In the genomic region with DNA sequence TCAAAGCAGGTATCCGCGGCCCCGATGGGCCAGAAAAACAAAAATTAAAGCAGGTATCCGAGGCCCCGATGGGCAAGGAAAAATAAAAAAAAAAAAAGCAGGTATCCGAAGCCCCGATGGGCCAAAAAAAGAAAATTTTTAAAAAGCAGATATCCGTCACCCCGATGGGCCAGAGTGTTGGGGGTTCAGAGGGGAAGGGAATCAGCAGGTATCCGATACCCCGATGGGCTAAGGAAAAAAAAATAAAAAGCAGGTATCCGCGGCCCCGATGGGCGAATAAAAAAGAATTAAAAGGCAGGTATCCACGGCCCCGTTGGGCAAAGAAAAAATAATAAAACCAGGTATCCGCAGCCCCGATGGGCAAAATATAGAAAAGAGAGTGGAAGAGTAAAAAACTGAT, we compare ENCODE assay signal across 17 cellular contexts. TPM values are rescaled to one million over a fixed set of nuclear protein-coding genes. Genes with fewer than 3 reads are reported as not detected.
DNase-seq lines count a peak whose midpoint lies in the region; ATAC-seq, FAIRE-seq and TF ChIP-seq lines count a peak whose summit lies in the region.
"Had no signal": no experiment of that assay in that cellular context is flagged by ENCODE, and none has a peak within 500 bp of the region (broad histone marks: within the 10 kb centered on the region; RNA-seq: fewer than 3 reads in every experiment).

No MANE protein-coding gene starts in this region.

- intact Hi-C loops in HepG2 (cut with micrococcal nuclease; ENCODE audit: unreplicated experiment), result no loop called here
- intact Hi-C loops in mammary epithelial cell (cut with micrococcal nuclease), result no loop called here

- TF ChIP-seq EP300 in HepG2 (IDR thresholded peaks at IDR 0.05; ENCODE audit: low read depth in 2 of 2, low read length in 2 of 2) (no peak), HepG2 (CRISPR knock-in tag; IDR thresholded peaks at IDR 0.05; ENCODE audit: borderline replicate concordance) (no peak)

- H3K9me3 ChIP-seq in liver (ENCODE audit: control insufficient read depth in 4 of 4, low read length in 3 of 4) (no peaks in the 10 kb centered on the region), HepG2 (ENCODE audit: low read length) (no peaks in the 10 kb centered on the region), mammary epithelial cell (replicated peaks; ENCODE audit: insufficient read depth, low read length) (no peaks in the 10 kb centered on the region), muscle layer of colon (ENCODE audit: low read length) (no peaks in the 10 kb centered on the region), WERI-Rb-1 (ENCODE audit: severe bottlenecking) (peaks cover 6% of the 10 kb centered on the region)
- H3K9me3 ChIP-seq: A549, body of pancreas, neutrophil had no signal

- FAIRE-seq in HepG2 (lab: Jason Lieb, UNC), result no peak
- FAIRE-seq: A549 had no signal

- TF ChIP-seq RAD21 in liver (IDR thresholded peaks at IDR 0.05) (no peak), HepG2 (CRISPR knock-in tag; IDR thresholded peaks at IDR 0.05) (no peak)

- H3K4me1 ChIP-seq in liver (ENCODE audit: control insufficient read depth in 4 of 4, insufficient read depth in 4 of 4, low read length in 3 of 4) (peaks cover 0 to 28% (median 24%) of the 10 kb centered on the region in 4 donors), HepG2 (ENCODE audit: insufficient read depth, low read length) (no peaks in the 10 kb centered on the region), mammary epithelial cell (ENCODE audit: insufficient read depth, low read length) (no peaks in the 10 kb centered on the region), muscle layer of colon (ENCODE audit: insufficient read depth, low read length) (peaks cover 18% of the 10 kb centered on the region)
- H3K4me1 ChIP-seq: A549, body of pancreas had no signal

- ATAC-seq in HepG2 (no peak), GM18520 (IDR thresholded peaks at IDR 0.05; ENCODE audit: unreplicated experiment) (no peak)
- ATAC-seq: A549, body of pancreas had no signal

- H3K36me3 ChIP-seq in liver (ENCODE audit: control insufficient read depth in 4 of 4, insufficient read depth in 3 of 4, low read depth in 1 of 4, low read length in 3 of 4) (no peaks in the 10 kb centered on the region), HepG2 (replicated peaks in 1 of 2; ENCODE audit: control insufficient read depth in 1 of 2, insufficient read depth in 2 of 2, low read length in 2 of 2) (no peaks in the 10 kb centered on the region), mammary epithelial cell (ENCODE audit: insufficient read depth, low read length) (no peaks in the 10 kb centered on the region), muscle layer of colon (ENCODE audit: insufficient read depth, low read length) (no peaks in the 10 kb centered on the region), WERI-Rb-1 (no peaks in the 10 kb centered on the region)
- H3K36me3 ChIP-seq: neutrophil had no signal

- DNase-seq in HepG2 (ENCODE audit: low spot score) (no peak), mammary epithelial cell (no peak), WERI-Rb-1 (no peak)
- DNase-seq in stimulated activated CD4-positive, alpha-beta T cell treated with anti-CD3 and anti-CD28 coated beads, Interleukin-2, amount 100 ng/mL, for 48 hours, result no peak
- no peak for DNase-seq in activated CD4-positive, alpha-beta T cell treated with anti-CD3 and anti-CD28 coated beads for 48 hours
- DNase-seq: NCI-H1930; NCI-H524 treated with DMSO at 0.1 percent for 48 hours; PC-9; stimulated activated CD4-positive, alpha-beta T cell treated with anti-CD3 and anti-CD28 coated beads, Interleukin-12 subunit alpha, Interleukin-12 subunit beta, amount 100 ng/mL, for 4 hours had no signal

- TF ChIP-seq CTCF in liver (IDR thresholded peaks at IDR 0.05; ENCODE audit: low read depth, low read length, missing input control), result no peak
- no peak for TF ChIP-seq CTCF in HepG2 (CRISPR knock-in tag; IDR thresholded peaks at IDR 0.05)
- TF ChIP-seq CTCF in mammary epithelial cell (conservative IDR thresholded peaks at IDR 0.05 in 1 of 2, IDR thresholded peaks at IDR 0.05 in 1 of 2; ENCODE audit: extremely low read depth in 1 of 2, insufficient read depth in 1 of 2, low read depth in 1 of 2, low read length in 2 of 2), result no peak
- TF ChIP-seq CTCF in WERI-Rb-1 (IDR thresholded peaks at IDR 0.05; ENCODE audit: low read depth, low read length), result no peak

- POLR2A ChIA-PET in HepG2 (lab: Yijun Ruan, JAX), result no interaction called here

- H3K4me3 ChIP-seq in liver (ENCODE audit: low read depth in 1 of 3, low read length in 3 of 3) (peak overlapping the region in 2 of 3 donors; percentile 64 to 76), HepG2 (replicated peaks in 1 of 3; ENCODE audit: insufficient read depth in 1 of 3, low read depth in 2 of 3, low read length in 3 of 3) (no peak overlapping the region), mammary epithelial cell (replicated peaks in 1 of 3; ENCODE audit: insufficient read depth in 1 of 3, low read depth in 2 of 3, low read length in 3 of 3) (peak overlapping the region; percentile 46 to 93 (median 76)), muscle layer of colon (ENCODE audit: low read depth in 1 of 2, low read length in 2 of 2) (peak overlapping the region; percentile 62 to 67), WERI-Rb-1 (ENCODE audit: low read depth, low read length) (no peak overlapping the region)
- H3K4me3 ChIP-seq: A549, PC-9 had no signal

- BruUV-seq in HepG2 (replicated peaks; lab: Mats Ljungman, UMichigan), result no TSS peak
- BruUV-seq in mammary epithelial cell (replicated peaks; lab: Mats Ljungman, UMichigan), result TSS peak; percentile 51

- dilution Hi-C loops in mammary epithelial cell (cut with HindIII; ENCODE audit: low sequenced_read_pairs), result no loop called here

- H3K9ac ChIP-seq in liver (ENCODE audit: low read depth in 1 of 2, low read length in 2 of 2) (peak overlapping the region in 1 of 2 donors; percentile 61), HepG2 (ENCODE audit: insufficient read depth, low read depth, low read length) (no peak overlapping the region), mammary epithelial cell (ENCODE audit: insufficient read depth, low read length) (peak overlapping the region; percentile 78), muscle layer of colon (ENCODE audit: low read length) (peak overlapping the region; percentile 58)

- H2AFZ ChIP-seq in HepG2 (ENCODE audit: low read length) (no peak overlapping the region), mammary epithelial cell (ENCODE audit: low read depth, low read length) (peak overlapping the region; percentile 76)
- H2AFZ ChIP-seq: PC-9 had no signal

- CTCF ChIA-PET in HepG2 (lab: Yijun Ruan, JAX; ENCODE audit: low intra/inter-chr PET ratio, low total read pairs), result no interaction called here
- CTCF ChIA-PET in mammary epithelial cell (lab: Charles Lee; ENCODE audit: low non-redundant PET), result interaction anchor here (0.6 kb wide), 1 partner anchor 84 kb away, joined by 8 read pairs; no protein-coding TSS in a partner anchor

- H3K27me3 ChIP-seq in liver (ENCODE audit: control insufficient read depth in 4 of 4, insufficient read depth in 4 of 4, low read length in 3 of 4) (no peaks in the 10 kb centered on the region), HepG2 (ENCODE audit: control insufficient read depth in 1 of 2, insufficient read depth in 2 of 2, low read length in 2 of 2) (no peaks in the 10 kb centered on the region), mammary epithelial cell (ENCODE audit: insufficient read depth, low read length) (no peaks in the 10 kb centered on the region), muscle layer of colon (ENCODE audit: control insufficient read depth in 1 of 2, insufficient read depth in 2 of 2, low read length in 2 of 2) (no peaks in the 10 kb centered on the region), WERI-Rb-1 (ENCODE audit: insufficient read depth, low read depth, severe bottlenecking) (peaks cover 86% of the 10 kb centered on the region)
- H3K27me3 ChIP-seq: body of pancreas, neutrophil had no signal

- H4K20me1 ChIP-seq in HepG2 (ENCODE audit: insufficient read depth, low read length) (no peaks in the 10 kb centered on the region), mammary epithelial cell (ENCODE audit: insufficient read depth, low read length) (peaks cover 26% of the 10 kb centered on the region)

- peak overlapping the region; percentile 82 to 92 for H3K27ac ChIP-seq in liver (ENCODE audit: low read depth in 1 of 2, low read length in 2 of 2)
- H3K27ac ChIP-seq in HepG2 (ENCODE audit: extremely low read length, insufficient read depth, low read length), result no peak overlapping the region
- peak overlapping the region; percentile 75 for H3K27ac ChIP-seq in mammary epithelial cell (ENCODE audit: insufficient read depth, low read depth, low read length)
- H3K27ac ChIP-seq in muscle layer of colon (ENCODE audit: low read depth, low read length), result peak overlapping the region; percentile 67
- no peak overlapping the region for H3K27ac ChIP-seq in WERI-Rb-1
- H3K27ac ChIP-seq: A549, neutrophil, PC-9 had no signal

- H3K79me2 ChIP-seq in HepG2 (ENCODE audit: insufficient read depth, low read length), result no peaks in the 10 kb centered on the region
- H3K79me2 ChIP-seq in mammary epithelial cell (ENCODE audit: insufficient read depth, low read length), result peaks cover 46% of the 10 kb centered on the region

- WGBS in liver, result 97% methylated on average over 19 of the region's 19 CpGs
- WGBS in HepG2 (ENCODE audit: low lambda C conversion rate), result 62% methylated on average over 19 of the region's 19 CpGs
- 34% methylated on average over 16 of the region's 19 CpGs for WGBS in mammary epithelial cell (ENCODE audit: low coverage, missing lambda C conversion rate)

- no peak overlapping the region for H3K4me2 ChIP-seq in HepG2 (ENCODE audit: low read depth, low read length)
- no peak overlapping the region for H3K4me2 ChIP-seq in mammary epithelial cell (ENCODE audit: insufficient read depth, low read depth, low read length)
- H3K4me2 ChIP-seq: A549, PC-9 had no signal

- TF ChIP-seq POLR2A in HepG2 (IDR thresholded peaks at IDR 0.05; ENCODE audit: insufficient read depth in 1 of 2, low read depth in 2 of 2, low read length in 2 of 2), result no peak

- in situ Hi-C loops in HepG2 (cut with HindIII; ENCODE audit: extremely low pct_ligation_motif_present, low pct_unique_long_range_greater_than_20kb) (loop anchor here (10.0 kb wide), 1 partner anchor 493 kb away; no protein-coding TSS in a partner anchor), mammary epithelial cell (cut with MboI; ENCODE audit: low sequenced_read_pairs in 2 of 2) (loop anchor here (5.0 to 25.0 kb wide), 3 partner anchors 165 to 510 kb away; no protein-coding TSS in a partner anchor)

RNA-seq across cellular contexts. Expression of a gene that starts 0.5 kb away (rescaled TPM):
- total RNA-seq in liver (100 to 1,000 TPM in 1 of 2 donors, under 1 TPM in 1; 0.93 to 225 TPM), HepG2 (2016; rRNA removed; fragmentation: Illumina TruSeq; extraction: Trizol) (0.02 TPM in 1 of 2 replicates, not detected in the other), mammary epithelial cell (100 to 1,000 TPM in 1 of 2 donors, 10 to 100 TPM in 1; 71.2 to 163 TPM)
- polyA plus RNA-seq in liver (10 to 100 TPM in 1 of 2 donors, not detected in 1; 65.0 TPM), HepG2 (2011; rRNA removed) (0.25 and 0.26 TPM in 2 replicates), mammary epithelial cell (33.7 TPM)
- not detected in 2 replicates for total RNA-seq in HepG2 (2016; cell fraction: cytosol; rRNA removed; fragmentation: Illumina TruSeq; extraction: Trizol; ENCODE audit: low read depth)
- total RNA-seq in HepG2 (2016; cell fraction: insoluble cytoplasmic fraction; rRNA removed; fragmentation: Illumina TruSeq; extraction: Trizol), result 0.09 TPM in 1 of 2 replicates, not detected in the other
- total RNA-seq in HepG2 (2016; cell fraction: membrane; rRNA removed; fragmentation: Illumina TruSeq; extraction: Trizol), result not detected in 2 replicates
- total RNA-seq in HepG2 (2016; cell fraction: nucleus; rRNA removed; fragmentation: Illumina TruSeq; extraction: Trizol), result 0.06 and 0.28 TPM in 2 replicates
- polyA plus RNA-seq in HepG2 (2011; cell fraction: cytosol; rRNA removed), result 0.01 and 0.09 TPM in 2 replicates
- 1.1 and 2.4 TPM in 2 replicates for polyA plus RNA-seq in HepG2 (2011; cell fraction: nucleus; rRNA removed)
- 0.03 and 0.04 TPM in 2 replicates for polyA plus RNA-seq in HepG2 (2012)
- polyA plus RNA-seq in HepG2 (2016; cell fraction: cytosol; fragmentation: Illumina TruSeq; extraction: Trizol; ENCODE audit: low read depth), result not detected in 2 replicates
- polyA plus RNA-seq in HepG2 (2016; cell fraction: insoluble cytoplasmic fraction; fragmentation: Illumina TruSeq; extraction: Trizol; ENCODE audit: low read depth), result not detected in 2 replicates
- polyA plus RNA-seq in HepG2 (2016; cell fraction: membrane; fragmentation: Illumina TruSeq; extraction: Trizol; ENCODE audit: low read depth), result not detected in 2 replicates
- 0.30 and 0.32 TPM in 2 replicates for polyA plus RNA-seq in HepG2 (2016; cell fraction: nucleus; fragmentation: Illumina TruSeq; extraction: Trizol; ENCODE audit: insufficient read depth, low read depth)
- polyA minus RNA-seq in HepG2 (2011; rRNA and poly(A)+ RNA removed; ENCODE audit: low replicate concordance), result 0.74 and 8.4 TPM in 2 replicates
- not detected in 2 replicates for polyA minus RNA-seq in HepG2 (2011; cell fraction: cytosol; rRNA and poly(A)+ RNA removed)
- polyA minus RNA-seq in HepG2 (2011; cell fraction: nucleus; rRNA and poly(A)+ RNA removed), result 0.26 and 1.6 TPM in 2 replicates
- polyA minus RNA-seq in mammary epithelial cell, result 80.4 TPM
- total RNA-seq: activated CD8-positive, alpha-beta memory T cell treated with anti-CD3 and anti-CD28 coated beads for 36 hours; lung microvascular endothelial cell had no signal

Comparison
In these comparisons a context has a peak if more than half of its experiments do, and no peak if none do; other contexts are left out.
1. H3K27ac ChIP-seq: peak in liver (2 of 2), mammary epithelial cell (single experiment) and muscle layer of colon (single experiment); none in HepG2 (single experiment) and WERI-Rb-1 (single experiment).
2. H3K4me3 ChIP-seq: peak in liver (2 of 3), mammary epithelial cell (3 of 3) and muscle layer of colon (2 of 2); none in HepG2 (0 of 3) and WERI-Rb-1 (single experiment).